1 cellular context compared by ENCODE assay signal in genomic region chr9:106921341-106921899, GRCh38.
TF ChIP-seq lines count a peak whose summit lies in the region.

No MANE protein-coding gene starts in this region.

TF ChIP-seq in IMR-90, 13 proteins besides CTCF, POLR2A, EP300 and RAD21 (continued from another document):
- TF ChIP-seq RFX5 (IDR thresholded peaks at IDR 0.05; ENCODE audit: low read depth, low read length): no peak
- peak; percentile 44; the same call in 1 of the 2 replicates for TF ChIP-seq BHLHE40 (IDR thresholded peaks at IDR 0.05; ENCODE audit: low read depth, low read length)
- no peak for TF ChIP-seq MXI1 (IDR thresholded peaks at IDR 0.05; ENCODE audit: borderline replicate concordance, low read depth, low read length)
